In the genomic region with DNA sequence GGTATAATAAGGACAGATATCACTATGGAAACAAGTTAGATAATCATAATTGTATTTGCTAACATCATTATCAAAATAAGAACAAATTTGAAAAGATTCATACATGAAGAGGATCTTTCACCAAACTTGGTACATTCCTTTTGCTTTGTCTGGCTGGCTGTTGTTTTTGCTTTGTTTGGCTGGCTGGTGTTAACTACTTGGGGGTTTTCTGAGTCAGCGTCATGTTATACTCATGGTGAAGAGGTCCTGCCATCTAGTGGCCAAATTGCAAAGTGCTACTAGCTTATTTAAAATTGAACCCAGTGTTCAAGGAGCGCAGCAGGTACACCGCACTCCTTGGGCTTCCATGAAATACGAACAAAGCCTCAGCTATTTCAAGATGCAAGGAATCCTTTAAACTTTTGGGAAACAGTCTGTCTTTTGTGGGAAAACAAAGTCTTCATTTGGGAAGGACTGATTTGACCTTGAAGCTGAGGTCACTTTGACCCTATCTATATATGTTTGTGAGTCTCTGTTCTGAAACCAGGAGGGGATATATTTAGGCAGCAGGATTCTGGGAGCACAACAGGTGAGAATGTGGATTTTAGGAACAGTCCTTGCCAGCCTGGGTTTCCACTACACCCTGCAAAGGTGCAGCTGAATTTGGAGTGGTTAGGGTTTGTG, we compare ENCODE assay signal across 8 cellular contexts.
DNase-seq lines count a peak whose midpoint lies in the region; ATAC-seq and TF ChIP-seq lines count a peak whose summit lies in the region.

No MANE protein-coding gene starts in this region.

- H3K27ac ChIP-seq in CD4-positive, CD25-positive, alpha-beta regulatory T cell (ENCODE audit: insufficient read depth, low read length, poor library complexity, severe bottlenecking) = no peak overlapping the region
- H3K27ac ChIP-seq in esophagus squamous epithelium (peak overlapping the region in 2 of 4 donors; percentile 30 to 65), transverse colon (peak overlapping the region in 2 of 4 donors; percentile 24 to 31)

- H3K27ac Mint-ChIP-seq in CD4-positive, CD25-positive, alpha-beta regulatory T cell = no peak overlapping the region
- no peak overlapping the region for H3K27ac Mint-ChIP-seq in naive thymus-derived CD8-positive, alpha-beta T cell

- POLR2A ChIA-PET in naive thymus-derived CD8-positive, alpha-beta T cell (lab: Charles Lee) = no interaction called here

- TF ChIP-seq POLR2A in esophagus squamous epithelium (IDR thresholded peaks at IDR 0.05) = no peak
- TF ChIP-seq POLR2A in transverse colon (IDR thresholded peaks at IDR 0.05) = no peak

- no peaks in the 10 kb centered on the region for H3K27me3 ChIP-seq in CD4-positive, CD25-positive, alpha-beta regulatory T cell (ENCODE audit: control insufficient read depth, insufficient read depth, low read length)
- H3K27me3 ChIP-seq in esophagus squamous epithelium = no peaks in the 10 kb centered on the region
- no peaks in the 10 kb centered on the region for H3K27me3 ChIP-seq in transverse colon

- no peak overlapping the region for H3K4me3 Mint-ChIP-seq in CD4-positive, CD25-positive, alpha-beta regulatory T cell
- no peak overlapping the region for H3K4me3 Mint-ChIP-seq in naive thymus-derived CD8-positive, alpha-beta T cell

- no peak for TF ChIP-seq EP300 in transverse colon (IDR thresholded peaks at IDR 0.05; ENCODE audit: low read depth)

- in situ Hi-C loops in transverse colon (cut with MboI; ENCODE audit: low pct_ligation_motif_present in 1 of 4, low pct_unique_long_range_greater_than_20kb in 1 of 4, low sequenced_read_pairs in 3 of 4) = no loop called here

- ATAC-seq in CD4-positive, CD25-positive, alpha-beta regulatory T cell (ENCODE audit: low read depth in 2 of 2) = no peak
- ATAC-seq in GM18907 (IDR thresholded peaks at IDR 0.05; ENCODE audit: unreplicated experiment) = peak; percentile 98
- ATAC-seq in HG03135 (IDR thresholded peaks at IDR 0.05; ENCODE audit: unreplicated experiment) = peak; percentile 95
- ATAC-seq in naive thymus-derived CD8-positive, alpha-beta T cell = peak in 1 of 2 donors; percentile 41

- no peaks in the 10 kb centered on the region for H3K36me3 ChIP-seq in CD4-positive, CD25-positive, alpha-beta regulatory T cell (ENCODE audit: control insufficient read depth, insufficient read depth, low read length)
- no peaks in the 10 kb centered on the region for H3K36me3 ChIP-seq in esophagus squamous epithelium
- no peaks in the 10 kb centered on the region for H3K36me3 ChIP-seq in transverse colon

- H3K9me3 Mint-ChIP-seq in CD4-positive, CD25-positive, alpha-beta regulatory T cell = peaks cover 0 to 2% (median 0%) of the 10 kb centered on the region in 7 donors
- H3K9me3 Mint-ChIP-seq in naive thymus-derived CD8-positive, alpha-beta T cell = no peaks in the 10 kb centered on the region

- no peaks in the 10 kb centered on the region for H3K36me3 Mint-ChIP-seq in CD4-positive, CD25-positive, alpha-beta regulatory T cell
- H3K36me3 Mint-ChIP-seq in naive thymus-derived CD8-positive, alpha-beta T cell = no peaks in the 10 kb centered on the region

- H3K4me1 Mint-ChIP-seq in CD4-positive, CD25-positive, alpha-beta regulatory T cell = no peaks in the 10 kb centered on the region
- no peaks in the 10 kb centered on the region for H3K4me1 Mint-ChIP-seq in naive thymus-derived CD8-positive, alpha-beta T cell

- TF ChIP-seq CTCF in esophagus squamous epithelium (IDR thresholded peaks at IDR 0.05) (peak; percentile 38 to 88 (median 66)), transverse colon (IDR thresholded peaks at IDR 0.05) (peak; percentile 46 to 89 (median 62))

- peak in 2 of 3 donors; percentile 32 to 58 for DNase-seq in CD4-positive, CD25-positive, alpha-beta regulatory T cell
- DNase-seq in NCI-H2107 (lab: John Stamatoyannopoulos, UW) (peak; percentile 9), esophagus squamous epithelium (lab: John Stamatoyannopoulos, UW) (no peak), transverse colon (peak; percentile 35)
- peak; percentile 21 to 31 for DNase-seq in activated CD4-positive, alpha-beta T cell treated with anti-CD3 and anti-CD28 coated beads, Interleukin-2, amount 50 U/mL, for 48 hours
- DNase-seq in naive thymus-derived CD8-positive, alpha-beta T cell = peak in 6 of 10 donors; percentile 1 to 40 (median 14)

- WGBS in esophagus squamous epithelium, 2 donors = 18 to 20% methylated on average over 4 of the region's 4 CpGs
- WGBS in transverse colon (ENCODE audit: low coverage in 1 of 2), 2 donors = 0 to 28% methylated on average over 1 to 4 of the region's 4 CpGs

- no peaks in the 10 kb centered on the region for H3K27me3 Mint-ChIP-seq in CD4-positive, CD25-positive, alpha-beta regulatory T cell
- no peaks in the 10 kb centered on the region for H3K27me3 Mint-ChIP-seq in naive thymus-derived CD8-positive, alpha-beta T cell

- H3K9me3 ChIP-seq in CD4-positive, CD25-positive, alpha-beta regulatory T cell (ENCODE audit: control insufficient read depth in 2 of 2, low read length in 2 of 2) = no peaks in the 10 kb centered on the region
- H3K9me3 ChIP-seq in esophagus squamous epithelium (no peaks in the 10 kb centered on the region), transverse colon (no peaks in the 10 kb centered on the region)

- no peaks in the 10 kb centered on the region for H3K4me1 ChIP-seq in CD4-positive, CD25-positive, alpha-beta regulatory T cell (ENCODE audit: control insufficient read depth, insufficient read depth, low read length, poor library complexity, severe bottlenecking)
- H3K4me1 ChIP-seq in esophagus squamous epithelium (no peaks in the 10 kb centered on the region), transverse colon (no peaks in the 10 kb centered on the region)

- intact Hi-C loops in esophagus squamous epithelium (cut with DNase I) = no loop called here
- intact Hi-C loops in transverse colon (cut with DNase I; ENCODE audit: low total_unique reads) = no loop called here

- H3K4me3 ChIP-seq in CD4-positive, CD25-positive, alpha-beta regulatory T cell (ENCODE audit: low read depth, low read length) = no peak overlapping the region
- H3K4me3 ChIP-seq in esophagus squamous epithelium = no peak overlapping the region
- no peak overlapping the region for H3K4me3 ChIP-seq in transverse colon

Comparison
In these comparisons a context has a peak if more than half of its experiments do, and no peak if none do; other contexts are left out.
1. ATAC-seq: peak in GM18907 (single experiment) and HG03135 (single experiment); none in CD4-positive, CD25-positive, alpha-beta regulatory T cell (0 of 2).